13 cellular contexts compared by ENCODE assay signal in genomic region chr3:32181370-32181769, GRCh38.
"Had no signal": no experiment of that assay in that cellular context is flagged by ENCODE, and none has a peak within 500 bp of the region (broad histone marks: within the 10 kb centered on the region; RNA-seq: fewer than 3 reads in every experiment).

No MANE protein-coding gene starts in this region.

- DNase-seq: activated CD4-positive, alpha-beta memory T cell treated with anti-CD3 and anti-CD28 coated beads for 36 hours; activated CD4-positive, alpha-beta T cell treated with anti-CD3 and anti-CD28 coated beads for 1 hour; activated gamma-delta T cell; activated T-cell treated with anti-CD3 and anti-CD28 coated beads, Interleukin-2, amount 50 U/mL, for 4 hours; amygdala; brain microvascular endothelial cell; kidney; mesendoderm; ovary; tibial artery had no signal

- H3K79me2 ChIP-seq: hepatocyte had no signal

- H3K4me1 ChIP-seq: tibial artery had no signal

- H3K4me3 ChIP-seq: hepatocyte, ovary, skin epidermis, tibial artery, vagina had no signal

- H3K9me3 ChIP-seq: ovary, tibial artery, vagina had no signal

- H3K27ac ChIP-seq: brain microvascular endothelial cell, hepatocyte, ovary, skin epidermis, tibial artery, vagina had no signal

- H2AFZ ChIP-seq: hepatocyte had no signal

- H3K36me3 ChIP-seq: brain microvascular endothelial cell, ovary, tibial artery, vagina had no signal

- ATAC-seq: activated T-cell treated with anti-CD3 and anti-CD28 coated beads, Interleukin-2, amount 50 U/mL, for 4 hours had no signal

- H3K4me2 ChIP-seq: hepatocyte had no signal
